ENCODE assay signal across 23 cellular contexts in genomic region chr11:70156291-70157037, GRCh38.
"Had no signal": no experiment of that assay in that cellular context is flagged by ENCODE, and none has a peak within 500 bp of the region (broad histone marks: within the 10 kb centered on the region; RNA-seq: fewer than 3 reads in every experiment).

No MANE protein-coding gene starts in this region.

- H3K9ac ChIP-seq: neural progenitor cell had no signal

- H3K27ac ChIP-seq: dorsolateral prefrontal cortex, heart left ventricle, neural progenitor cell, pancreas, psoas muscle, right lobe of liver, spleen, upper lobe of left lung, vagina had no signal

- H3K36me3 ChIP-seq: neural progenitor cell, pancreas, spleen, upper lobe of left lung, vagina had no signal

- H3K4me2 ChIP-seq: neural progenitor cell had no signal

- ATAC-seq: heart left ventricle; left lobe of liver; natural killer cell treated with Interleukin-12 subunit alpha and Interleukin-12 subunit beta and Interleukin-15 and Interleukin-18, amount 100 ng/mL, for 72 hours; pancreas; psoas muscle; right lobe of liver; stimulated activated memory B cell treated with anti-CD40 and anti-IgM and Interleukin-4, amounts not matched to agents 10 μg/mL and 1 μg/mL and 100 μg/mL, for 72 hours; stimulated activated naive CD8-positive, alpha-beta T cell treated with anti-CD3 and anti-CD28 coated beads, Interleukin-15, amount 100 ng/mL, for 72 hours had no signal

- H3K27me3 ChIP-seq: heart left ventricle, neural progenitor cell, pancreas, right lobe of liver, upper lobe of left lung, vagina had no signal

- H3K4me3 Mint-ChIP-seq: central memory CD8-positive, alpha-beta T cell; natural killer cell treated with Interleukin-12 subunit alpha and Interleukin-12 subunit beta and Interleukin-15 and Interleukin-18, amount 100 ng/mL, for 72 hours; neural progenitor cell; stimulated activated memory B cell treated with anti-CD40 and anti-IgM and Interleukin-4, amounts not matched to agents 10 μg/mL and 1 μg/mL and 100 μg/mL, for 72 hours; stimulated activated naive CD8-positive, alpha-beta T cell treated with anti-CD3 and anti-CD28 coated beads, Interleukin-15, amount 100 ng/mL, for 72 hours had no signal

- H3K4me1 ChIP-seq: heart left ventricle, neural progenitor cell, pancreas, psoas muscle, spleen, upper lobe of left lung had no signal

- H3K9me3 ChIP-seq: pancreas, psoas muscle, right lobe of liver, upper lobe of left lung, vagina had no signal

- H3K4me3 ChIP-seq: dorsolateral prefrontal cortex, heart left ventricle, neural progenitor cell, pancreas, psoas muscle, right lobe of liver, spleen, upper lobe of left lung, vagina had no signal

- DNase-seq: cortex of kidney; dorsolateral prefrontal cortex; effector memory CD4-positive, alpha-beta T cell; foreskin melanocyte; heart left ventricle; hippocampal formation; nucleus accumbens; pancreas; psoas muscle; retina; right lobe of liver; spleen; stimulated activated CD4-positive, alpha-beta T cell treated with anti-CD3 and anti-CD28 coated beads, Interleukin-15, amount 100 ng/mL, for 24 hours; stimulated activated CD4-positive, alpha-beta T cell treated with anti-CD3 and anti-CD28 coated beads, Interleukin-1b, Interleukin-23, amount 100 ng/mL, for 48 hours; stimulated activated CD4-positive, alpha-beta T cell treated with anti-CD3 and anti-CD28 coated beads, Interleukin-4, amount 100 ng/mL, for 24 hours; stimulated activated naive CD8-positive, alpha-beta T cell treated with anti-CD3 and anti-CD28 coated beads, Interleukin-15, amount 100 ng/mL, for 72 hours; upper lobe of left lung had no signal

- H3K4me1 Mint-ChIP-seq: central memory CD8-positive, alpha-beta T cell; stimulated activated memory B cell treated with anti-CD40 and anti-IgM and Interleukin-4, amounts not matched to agents 10 μg/mL and 1 μg/mL and 100 μg/mL, for 72 hours; stimulated activated naive CD8-positive, alpha-beta T cell treated with anti-CD3 and anti-CD28 coated beads, Interleukin-15, amount 100 ng/mL, for 72 hours had no signal

- H3K27ac Mint-ChIP-seq: natural killer cell treated with Interleukin-12 subunit alpha and Interleukin-12 subunit beta and Interleukin-15 and Interleukin-18, amount 100 ng/mL, for 72 hours; neural progenitor cell; stimulated activated memory B cell treated with anti-CD40 and anti-IgM and Interleukin-4, amounts not matched to agents 10 μg/mL and 1 μg/mL and 100 μg/mL, for 72 hours had no signal

- H2AFZ ChIP-seq: neural progenitor cell had no signal

- H3K9me3 Mint-ChIP-seq: central memory CD8-positive, alpha-beta T cell; natural killer cell treated with Interleukin-12 subunit alpha and Interleukin-12 subunit beta and Interleukin-15 and Interleukin-18, amount 100 ng/mL, for 72 hours; neural progenitor cell; stimulated activated memory B cell treated with anti-CD40 and anti-IgM and Interleukin-4, amounts not matched to agents 10 μg/mL and 1 μg/mL and 100 μg/mL, for 72 hours; stimulated activated naive CD8-positive, alpha-beta T cell treated with anti-CD3 and anti-CD28 coated beads, Interleukin-15, amount 100 ng/mL, for 72 hours had no signal

- H3K36me3 Mint-ChIP-seq: natural killer cell treated with Interleukin-12 subunit alpha and Interleukin-12 subunit beta and Interleukin-15 and Interleukin-18, amount 100 ng/mL, for 72 hours; neural progenitor cell; stimulated activated memory B cell treated with anti-CD40 and anti-IgM and Interleukin-4, amounts not matched to agents 10 μg/mL and 1 μg/mL and 100 μg/mL, for 72 hours had no signal
